Comparison of ENCODE assay signal across 10 cellular contexts in the genomic region with DNA sequence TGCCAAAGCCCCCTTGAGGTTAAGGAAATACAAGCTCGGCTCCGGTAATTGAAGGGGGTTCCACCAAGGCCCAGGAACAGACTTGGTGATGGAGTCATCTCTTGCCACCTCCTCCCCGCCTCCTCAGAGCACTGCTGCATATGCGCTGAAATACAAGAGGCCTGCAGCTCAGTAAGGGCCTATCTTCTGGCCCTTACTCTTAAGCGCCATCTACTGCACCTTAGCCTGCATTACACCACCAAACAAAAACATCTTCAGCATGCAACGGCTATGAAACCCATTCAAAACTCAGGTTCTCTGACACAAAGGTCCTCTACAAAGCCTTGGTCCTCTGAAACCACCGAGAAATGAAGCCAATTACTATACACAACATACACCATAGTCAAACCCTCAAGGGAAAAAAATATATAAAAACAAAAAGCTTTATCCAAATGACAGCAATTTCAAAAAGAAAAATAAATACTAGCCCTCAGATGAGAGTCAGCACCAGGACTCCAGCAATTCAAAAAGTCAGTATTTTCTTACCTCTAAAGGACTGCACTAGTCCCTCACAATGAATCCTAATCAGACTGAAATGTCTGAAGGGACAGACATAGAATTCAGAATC.
DNase-seq lines count a peak whose midpoint lies in the region; ATAC-seq, FAIRE-seq and TF ChIP-seq lines count a peak whose summit lies in the region.
"Had no signal": no experiment of that assay in that cellular context is flagged by ENCODE, and none has a peak within 500 bp of the region (broad histone marks: within the 10 kb centered on the region; RNA-seq: fewer than 3 reads in every experiment).

No MANE protein-coding gene starts in this region.

- TF ChIP-seq POLR2A in breast epithelium (IDR thresholded peaks at IDR 0.05): no peak

- H3K27me3 Mint-ChIP-seq in MCF 10A (ENCODE audit: insufficient read depth, unreplicated experiment): peaks cover 34% of the 10 kb centered on the region
- H3K27me3 Mint-ChIP-seq in stimulated activated naive B cell treated with anti-CD40 and anti-IgM and Interleukin-4, amounts not matched to agents 10 μg/mL and 1 μg/mL and 100 μg/mL, for 72 hours: peaks cover 16 to 41% of the 10 kb centered on the region in 2 donors

- CTCF ChIA-PET in MCF 10A (lab: Yijun Ruan, JAX): interaction anchor here (0.5 to 3.2 kb wide), 8 partner anchors 13 to 633 kb away, joined by 3 to 18 read pairs (median 3); no protein-coding TSS in a partner anchor

- peak; percentile 39 for DNase-seq in MCF 10A (ENCODE audit: unreplicated experiment)
- DNase-seq in breast epithelium (ENCODE audit: low spot score in 2 of 2): no peak
- peak; percentile 63 for DNase-seq in LoVo (ENCODE audit: low spot score)
- DNase-seq in choroid plexus epithelial cell (ENCODE audit: low read depth): peak; percentile 22
- no peak for DNase-seq in stimulated activated naive B cell treated with anti-CD40 and anti-IgM and Interleukin-4, amounts not matched to agents 10 μg/mL and 1 μg/mL and 100 μg/mL, for 72 hours
- no peak for DNase-seq in GM19238 (ENCODE audit: insufficient read length, low spot score)
- DNase-seq in pancreas: no peak
- no peak for DNase-seq in OCI-M2 (lab: John Stamatoyannopoulos, UW; ENCODE audit: unreplicated experiment)

- TF ChIP-seq CTCF in MCF 10A (IDR thresholded peaks at IDR 0.05; ENCODE audit: unreplicated experiment) (peak; percentile 26), breast epithelium (IDR thresholded peaks at IDR 0.05) (no peak), choroid plexus epithelial cell (conservative IDR thresholded peaks at IDR 0.05; ENCODE audit: low read depth, low read length) (peak; percentile 43), pancreas (IDR thresholded peaks at IDR 0.05) (no peak)

- no peaks in the 10 kb centered on the region for H3K4me1 Mint-ChIP-seq in MCF 10A (ENCODE audit: insufficient read depth, unreplicated experiment)
- peaks cover 0 to 4% of the 10 kb centered on the region in 2 donors for H3K4me1 Mint-ChIP-seq in stimulated activated naive B cell treated with anti-CD40 and anti-IgM and Interleukin-4, amounts not matched to agents 10 μg/mL and 1 μg/mL and 100 μg/mL, for 72 hours

- H3K27ac ChIP-seq in breast epithelium: no peak overlapping the region
- no peak overlapping the region for H3K27ac ChIP-seq in pancreas

- peaks cover 7 to 18% of the 10 kb centered on the region in 2 donors for H3K9me3 ChIP-seq in breast epithelium
- no peaks in the 10 kb centered on the region for H3K9me3 ChIP-seq in pancreas

- intact Hi-C loops in MCF 10A (cut with micrococcal nuclease) (no loop called here), breast epithelium (cut with DNase I; ENCODE audit: low total_unique reads) (no loop called here), pancreas (cut with DNase I) (no loop called here)

- H3K27me3 ChIP-seq in breast epithelium (no peaks in the 10 kb centered on the region), pancreas (peaks cover 0 to 4% (median 0%) of the 10 kb centered on the region in 4 donors)

- WGBS in pancreas, 2 donors: 59% methylated on average over 7 of the region's 7 CpGs

- H3K4me3 ChIP-seq in breast epithelium (no peak overlapping the region), choroid plexus epithelial cell (ENCODE audit: low read depth, low read length) (no peak overlapping the region), pancreas (no peak overlapping the region)

- H3K9me3 Mint-ChIP-seq in MCF 10A (ENCODE audit: unreplicated experiment): no peaks in the 10 kb centered on the region
- H3K9me3 Mint-ChIP-seq in stimulated activated naive B cell treated with anti-CD40 and anti-IgM and Interleukin-4, amounts not matched to agents 10 μg/mL and 1 μg/mL and 100 μg/mL, for 72 hours: peaks cover 12 to 17% of the 10 kb centered on the region in 2 donors

- H3K4me1 ChIP-seq in breast epithelium: no peaks in the 10 kb centered on the region
- H3K4me1 ChIP-seq in pancreas: no peaks in the 10 kb centered on the region

- POLR2A ChIA-PET in MCF 10A (lab: Yijun Ruan, JAX): no interaction called here

- no TSS peak for BruUV-seq in MCF 10A (replicated peaks; lab: Mats Ljungman, UMichigan)

- H3K27ac Mint-ChIP-seq in MCF 10A (ENCODE audit: low read depth, unreplicated experiment): no peak overlapping the region
- H3K27ac Mint-ChIP-seq in stimulated activated naive B cell treated with anti-CD40 and anti-IgM and Interleukin-4, amounts not matched to agents 10 μg/mL and 1 μg/mL and 100 μg/mL, for 72 hours: no peak overlapping the region

- no peak for FAIRE-seq in pancreas (lab: Jason Lieb, UNC)
- FAIRE-seq: G401.6 had no signal

- H3K4me3 Mint-ChIP-seq in MCF 10A (ENCODE audit: unreplicated experiment): no peak overlapping the region
- no peak overlapping the region for H3K4me3 Mint-ChIP-seq in stimulated activated naive B cell treated with anti-CD40 and anti-IgM and Interleukin-4, amounts not matched to agents 10 μg/mL and 1 μg/mL and 100 μg/mL, for 72 hours

- ATAC-seq in stimulated activated naive B cell treated with anti-CD40 and anti-IgM and Interleukin-4, amounts not matched to agents 10 μg/mL and 1 μg/mL and 100 μg/mL, for 72 hours (replicated peaks): peak; percentile 27 to 34
- no peak for ATAC-seq in pancreas
- ATAC-seq: esophagus mucosa had no signal

- H3K36me3 ChIP-seq in breast epithelium (no peaks in the 10 kb centered on the region), pancreas (no peaks in the 10 kb centered on the region)

- peaks cover 5% of the 10 kb centered on the region for H3K36me3 Mint-ChIP-seq in MCF 10A (ENCODE audit: insufficient read depth, unreplicated experiment)
- peaks cover 0 to 4% of the 10 kb centered on the region in 2 donors for H3K36me3 Mint-ChIP-seq in stimulated activated naive B cell treated with anti-CD40 and anti-IgM and Interleukin-4, amounts not matched to agents 10 μg/mL and 1 μg/mL and 100 μg/mL, for 72 hours

Comparison
In these comparisons a context has a peak if more than half of its experiments do, and no peak if none do; other contexts are left out.
1. DNase-seq: peak in MCF 10A (single experiment), LoVo (single experiment) and choroid plexus epithelial cell (single experiment); none in breast epithelium (0 of 2), stimulated activated naive B cell treated with anti-CD40 and anti-IgM and Interleukin-4, amounts not matched to agents 10 μg/mL and 1 μg/mL and 100 μg/mL, for 72 hours (single experiment), GM19238 (single experiment), pancreas (0 of 6) and OCI-M2 (single experiment).
2. CTCF ChIP-seq: peak in MCF 10A (single experiment) and choroid plexus epithelial cell (single experiment); none in breast epithelium (0 of 3) and pancreas (0 of 4).
3. ATAC-seq: peak in stimulated activated naive B cell treated with anti-CD40 and anti-IgM and Interleukin-4, amounts not matched to agents 10 μg/mL and 1 μg/mL and 100 μg/mL, for 72 hours (2 of 2); none in pancreas (0 of 4).